In genomic region chr4:185592845-185593488, GRCh38 we compare ENCODE assay signal across 13 cellular contexts. TPM values are rescaled to one million over a fixed set of nuclear protein-coding genes. Genes with fewer than 3 reads are reported as not detected.
A peak's percentile ranks its signal among the peaks of the same experiment; 100 is the strongest.
DNase-seq lines count a peak whose midpoint lies in the region; ATAC-seq and TF ChIP-seq lines count a peak whose summit lies in the region.
"Had no signal": no experiment of that assay in that cellular context is flagged by ENCODE, and none has a peak within 500 bp of the region (broad histone marks: within the 10 kb centered on the region; RNA-seq: fewer than 3 reads in every experiment).

No MANE protein-coding gene starts in this region.

- 62% methylated on average over 9 of the region's 9 CpGs for WGBS in prostate gland

- TF ChIP-seq CTCF in GM12865 (IDR thresholded peaks at IDR 0.05; ENCODE audit: insufficient read depth, low read depth, low read length, missing control alignments) (peak; percentile 15), fibroblast of pulmonary artery (IDR thresholded peaks at IDR 0.05; ENCODE audit: low read length, missing control alignments) (peak; percentile 19), prostate gland (IDR thresholded peaks at IDR 0.05) (peak in 1 of 4 experiments; percentile 13)

- H3K4me3 ChIP-seq in GM12865 (ENCODE audit: low read depth, low read length): no peak overlapping the region
- H3K4me3 ChIP-seq in fibroblast of pulmonary artery (replicated peaks; ENCODE audit: low read depth, low read length): no peak overlapping the region
- no peak overlapping the region for H3K4me3 ChIP-seq in prostate gland

- H3K36me3 ChIP-seq in prostate gland: no peaks in the 10 kb centered on the region
- H3K36me3 ChIP-seq: WERI-Rb-1 had no signal

- ATAC-seq in GM21367 (IDR thresholded peaks at IDR 0.05; ENCODE audit: unreplicated experiment) (no peak), HG02610 (IDR thresholded peaks at IDR 0.05; ENCODE audit: unreplicated experiment) (no peak)
- ATAC-seq: activated CD8-positive, alpha-beta memory T cell treated with anti-CD3 and anti-CD28 coated beads, Interleukin-2, amount 10 ng/mL, durations not matched to agents 7 days and 5 days had no signal

- DNase-seq in GM12865 (ENCODE audit: low read depth) (peak; percentile 46), RPMI8226 (peak; percentile 8), fibroblast of pulmonary artery (ENCODE audit: low read depth) (peak; percentile 65), prostate gland (ENCODE audit: low spot score) (no peak), cerebellar cortex (ENCODE audit: low spot score) (no peak), NCI-H2029 (lab: John Stamatoyannopoulos, UW) (no peak)
- DNase-seq: activated CD8-positive, alpha-beta memory T cell treated with anti-CD3 and anti-CD28 coated beads, Interleukin-2, amount 10 ng/mL, durations not matched to agents 7 days and 5 days; activated naive CD4-positive, alpha-beta T cell treated with Interleukin-2 at 50 U/mL for 16 hours; Calu3; HFFc6; WERI-Rb-1 had no signal

- H3K27me3 ChIP-seq in prostate gland (replicated peaks; ENCODE audit: insufficient read depth): no peaks in the 10 kb centered on the region

- peak overlapping the region; percentile 9 to 46 for H3K27ac ChIP-seq in prostate gland
- H3K27ac ChIP-seq: WERI-Rb-1 had no signal

- no peaks in the 10 kb centered on the region for H3K4me1 ChIP-seq in prostate gland (replicated peaks)

- no peaks in the 10 kb centered on the region for H3K9me3 ChIP-seq in prostate gland

- intact Hi-C loops in prostate gland (cut with DNase I): loop anchor here (2.0 to 10.0 kb wide), 4 partner anchors 56 to 386 kb away; partner anchors contain the start of genes ANKRD37, CCDC110, LRP2BP and PDLIM3

- no peak for TF ChIP-seq POLR2A in prostate gland (IDR thresholded peaks at IDR 0.05)

RNA-seq across cellular contexts. Expression of gene PDLIM3, which starts 57.7 kb away (rescaled TPM):
- 100 to 1,000 TPM in 1 of 2 donors, 10 to 100 TPM in 1; 78.7 to 139 TPM for total RNA-seq in prostate gland
- total RNA-seq: activated CD8-positive, alpha-beta memory T cell treated with anti-CD3 and anti-CD28 coated beads, Interleukin-2, amount 10 ng/mL, durations not matched to agents 7 days and 5 days; HFFc6 had no signal

Comparison
In these comparisons a context has a peak if more than half of its experiments do, and no peak if none do; other contexts are left out.
1. DNase-seq: peak in GM12865 (single experiment), RPMI8226 (single experiment) and fibroblast of pulmonary artery (single experiment); none in prostate gland (single experiment), cerebellar cortex (single experiment) and NCI-H2029 (single experiment).